Comparison of ENCODE assay signal across 1 cellular context in genomic region chrX:50876551-50876950, GRCh38.
TF ChIP-seq lines count a peak whose summit lies in the region.

No MANE protein-coding gene starts in this region.

TF ChIP-seq in GM23338, 12 proteins besides CTCF, POLR2A, EP300 and RAD21:
- TF ChIP-seq ZNF462 (CRISPR knock-in tag; IDR thresholded peaks at IDR 0.05) (no peak), JUNB (IDR thresholded peaks at IDR 0.05; ENCODE audit: unreplicated experiment) (no peak), REST (IDR thresholded peaks at IDR 0.05; ENCODE audit: unreplicated experiment) (no peak), ZNF114 (CRISPR knock-in tag; IDR thresholded peaks at IDR 0.05) (no peak)
